18 cellular contexts compared by ENCODE assay signal in the genomic region with DNA sequence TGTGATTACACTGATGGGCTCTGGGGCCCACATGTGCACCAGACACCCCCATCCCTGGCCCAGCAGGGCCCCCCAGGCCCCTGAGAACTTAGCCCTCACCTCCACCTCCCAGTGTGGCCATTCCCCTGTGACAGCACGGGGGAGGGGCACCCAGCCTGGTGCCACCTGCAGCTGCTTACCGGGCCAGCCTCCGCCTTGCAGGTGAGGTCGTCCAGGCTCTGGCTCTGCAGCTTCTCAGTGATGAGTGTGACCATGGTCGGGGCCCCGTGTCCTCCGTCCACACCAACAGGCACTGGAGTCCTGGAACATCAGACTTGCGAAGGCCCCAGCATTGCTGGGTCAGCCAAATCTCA.
"Had no signal": no experiment of that assay in that cellular context is flagged by ENCODE, and none has a peak within 500 bp of the region (broad histone marks: within the 10 kb centered on the region; RNA-seq: fewer than 3 reads in every experiment).

No MANE protein-coding gene starts in this region.

- H3K27me3 ChIP-seq: foreskin keratinocyte, ovary, suprapubic skin, thyroid gland had no signal

- H3K4me3 ChIP-seq: left ventricle myocardium inferior, lower lobe of right lung, ovary, suprapubic skin, thyroid gland had no signal

- H3K27ac ChIP-seq: foreskin keratinocyte, left ventricle myocardium inferior, lower lobe of right lung, ovary, suprapubic skin, thyroid gland had no signal

- H3K4me1 ChIP-seq: foreskin keratinocyte, lower lobe of right lung, suprapubic skin, thyroid gland had no signal

- H3K36me3 ChIP-seq: left ventricle myocardium inferior, lower lobe of right lung, ovary, suprapubic skin, thyroid gland had no signal

- ATAC-seq: lower lobe of right lung; natural killer cell; stimulated activated effector memory CD8-positive, alpha-beta T cell treated with anti-CD3 and anti-CD28 coated beads, Interleukin-12 subunit alpha, Interleukin-12 subunit beta, amount 100 ng/mL, for 72 hours; stimulated activated naive CD8-positive, alpha-beta T cell treated with anti-CD3 and anti-CD28 coated beads, Interleukin-15, Interleukin-2, amounts not matched to agents 100 U/mL and 50 U/mL, for 24 hours had no signal

- H3K9me3 ChIP-seq: left ventricle myocardium inferior, lower lobe of right lung, ovary, suprapubic skin, thyroid gland had no signal

- DNase-seq: dermis blood vessel endothelial cell; endodermal cell; erythroblast; kidney; left cardiac atrium; left ventricle myocardium inferior; lower lobe of right lung; natural killer cell; nucleus accumbens; right cardiac atrium; stimulated activated CD4-positive, alpha-beta T cell treated with anti-CD3 and anti-CD28 coated beads, Interleukin-4, amount 100 ng/mL, for 1 hour; stimulated activated CD8-positive, alpha-beta memory T cell treated with anti-CD3 and anti-CD28 coated beads, Interleukin-4, amount 100 ng/mL, for 48 hours; stimulated activated naive CD8-positive, alpha-beta T cell treated with anti-CD3 and anti-CD28 coated beads, Interleukin-15, Interleukin-2, amounts not matched to agents 100 U/mL and 50 U/mL, for 24 hours; thyroid gland had no signal
